Comparison of ENCODE assay signal across 1 cellular context in the genomic region with DNA sequence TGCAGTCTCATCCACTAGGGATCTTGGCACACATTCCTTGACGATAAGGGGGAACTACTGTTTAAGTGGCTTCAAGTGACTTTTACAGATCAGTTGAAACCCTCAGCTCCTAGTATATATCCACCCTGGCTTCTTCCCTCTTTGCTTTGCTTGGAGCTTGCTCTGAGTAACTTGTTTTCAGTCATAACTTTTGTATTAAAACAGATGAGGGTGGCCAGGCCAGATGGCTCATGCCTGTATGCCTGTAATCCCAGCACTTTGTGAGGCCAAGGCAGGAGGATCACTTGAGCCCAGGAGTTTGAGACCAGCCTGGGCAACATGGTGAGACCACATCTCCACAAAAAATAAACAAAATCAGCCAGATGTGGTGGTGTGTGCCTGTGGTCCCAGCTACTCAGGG.
TF ChIP-seq lines count a peak whose summit lies in the region.

No MANE protein-coding gene starts in this region.

TF ChIP-seq in WTC11, 78 proteins besides CTCF, POLR2A, EP300 and RAD21:
- TF ChIP-seq, protein P1, sequence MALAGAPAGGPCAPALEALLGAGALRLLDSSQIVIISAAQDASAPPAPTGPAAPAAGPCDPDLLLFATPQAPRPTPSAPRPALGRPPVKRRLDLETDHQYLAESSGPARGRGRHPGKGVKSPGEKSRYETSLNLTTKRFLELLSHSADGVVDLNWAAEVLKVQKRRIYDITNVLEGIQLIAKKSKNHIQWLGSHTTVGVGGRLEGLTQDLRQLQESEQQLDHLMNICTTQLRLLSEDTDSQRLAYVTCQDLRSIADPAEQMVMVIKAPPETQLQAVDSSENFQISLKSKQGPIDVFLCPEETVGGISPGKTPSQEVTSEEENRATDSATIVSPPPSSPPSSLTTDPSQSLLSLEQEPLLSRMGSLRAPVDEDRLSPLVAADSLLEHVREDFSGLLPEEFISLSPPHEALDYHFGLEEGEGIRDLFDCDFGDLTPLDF (CRISPR knock-in tag; IDR thresholded peaks at IDR 0.05) = no peak
- TF ChIP-seq HMGA2 (CRISPR knock-in tag; IDR thresholded peaks at IDR 0.05) (no peak), ATF1 (CRISPR knock-in tag; IDR thresholded peaks at IDR 0.05) (no peak), EMX1 (CRISPR knock-in tag; IDR thresholded peaks at IDR 0.05) (no peak), GRHL2 (CRISPR knock-in tag; IDR thresholded peaks at IDR 0.05; ENCODE audit: insufficient replicate concordance, severe bottlenecking) (no peak), ZNF121 (CRISPR knock-in tag; IDR thresholded peaks at IDR 0.05) (no peak), SOX15 (CRISPR knock-in tag; IDR thresholded peaks at IDR 0.05) (no peak), PRRX2 (CRISPR knock-in tag; IDR thresholded peaks at IDR 0.05) (no peak), NFYB (CRISPR knock-in tag; conservative IDR thresholded peaks at IDR 0.05; ENCODE audit: low read depth) (no peak)
- TF ChIP-seq, protein P2, sequence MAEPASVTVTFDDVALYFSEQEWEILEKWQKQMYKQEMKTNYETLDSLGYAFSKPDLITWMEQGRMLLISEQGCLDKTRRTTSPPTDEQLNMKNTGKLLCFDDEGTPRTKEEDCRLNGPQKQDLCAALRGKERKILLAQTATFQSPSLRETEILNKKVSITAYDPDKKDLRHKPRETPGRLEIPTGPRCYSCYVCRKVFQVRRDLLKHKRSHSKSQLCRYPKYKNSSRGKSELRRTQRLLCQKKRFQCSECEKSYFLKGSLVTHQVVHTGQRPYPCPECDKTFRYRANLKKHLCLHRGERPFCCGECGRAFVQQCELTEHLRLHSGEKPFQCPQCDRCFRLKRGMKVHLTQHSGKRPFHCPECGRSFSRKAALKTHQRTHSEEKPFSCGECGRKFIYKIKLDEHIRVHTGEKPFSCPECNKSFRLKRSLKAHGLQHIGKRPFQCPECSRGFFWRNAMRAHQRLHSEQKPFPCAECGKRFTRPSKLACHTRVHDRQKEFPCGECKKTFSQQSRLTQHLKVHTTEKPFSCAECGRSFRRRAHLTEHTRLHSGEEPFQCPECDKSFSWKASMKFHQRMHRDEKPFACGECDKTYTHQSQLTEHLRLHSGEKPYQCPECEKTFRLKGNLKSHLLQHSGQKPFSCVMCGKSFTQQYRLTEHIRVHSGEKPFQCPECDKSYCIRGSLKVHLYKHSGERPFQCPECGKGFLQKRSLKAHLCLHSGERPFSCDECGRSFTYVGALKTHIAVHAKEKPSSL (CRISPR knock-in tag; conservative IDR thresholded peaks at IDR 0.05) = no peak
- TF ChIP-seq, protein P3, sequence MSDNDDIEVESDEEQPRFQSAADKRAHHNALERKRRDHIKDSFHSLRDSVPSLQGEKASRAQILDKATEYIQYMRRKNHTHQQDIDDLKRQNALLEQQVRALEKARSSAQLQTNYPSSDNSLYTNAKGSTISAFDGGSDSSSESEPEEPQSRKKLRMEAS (CRISPR knock-in tag; IDR thresholded peaks at IDR 0.05) = no peak
- TF ChIP-seq, protein P4, sequence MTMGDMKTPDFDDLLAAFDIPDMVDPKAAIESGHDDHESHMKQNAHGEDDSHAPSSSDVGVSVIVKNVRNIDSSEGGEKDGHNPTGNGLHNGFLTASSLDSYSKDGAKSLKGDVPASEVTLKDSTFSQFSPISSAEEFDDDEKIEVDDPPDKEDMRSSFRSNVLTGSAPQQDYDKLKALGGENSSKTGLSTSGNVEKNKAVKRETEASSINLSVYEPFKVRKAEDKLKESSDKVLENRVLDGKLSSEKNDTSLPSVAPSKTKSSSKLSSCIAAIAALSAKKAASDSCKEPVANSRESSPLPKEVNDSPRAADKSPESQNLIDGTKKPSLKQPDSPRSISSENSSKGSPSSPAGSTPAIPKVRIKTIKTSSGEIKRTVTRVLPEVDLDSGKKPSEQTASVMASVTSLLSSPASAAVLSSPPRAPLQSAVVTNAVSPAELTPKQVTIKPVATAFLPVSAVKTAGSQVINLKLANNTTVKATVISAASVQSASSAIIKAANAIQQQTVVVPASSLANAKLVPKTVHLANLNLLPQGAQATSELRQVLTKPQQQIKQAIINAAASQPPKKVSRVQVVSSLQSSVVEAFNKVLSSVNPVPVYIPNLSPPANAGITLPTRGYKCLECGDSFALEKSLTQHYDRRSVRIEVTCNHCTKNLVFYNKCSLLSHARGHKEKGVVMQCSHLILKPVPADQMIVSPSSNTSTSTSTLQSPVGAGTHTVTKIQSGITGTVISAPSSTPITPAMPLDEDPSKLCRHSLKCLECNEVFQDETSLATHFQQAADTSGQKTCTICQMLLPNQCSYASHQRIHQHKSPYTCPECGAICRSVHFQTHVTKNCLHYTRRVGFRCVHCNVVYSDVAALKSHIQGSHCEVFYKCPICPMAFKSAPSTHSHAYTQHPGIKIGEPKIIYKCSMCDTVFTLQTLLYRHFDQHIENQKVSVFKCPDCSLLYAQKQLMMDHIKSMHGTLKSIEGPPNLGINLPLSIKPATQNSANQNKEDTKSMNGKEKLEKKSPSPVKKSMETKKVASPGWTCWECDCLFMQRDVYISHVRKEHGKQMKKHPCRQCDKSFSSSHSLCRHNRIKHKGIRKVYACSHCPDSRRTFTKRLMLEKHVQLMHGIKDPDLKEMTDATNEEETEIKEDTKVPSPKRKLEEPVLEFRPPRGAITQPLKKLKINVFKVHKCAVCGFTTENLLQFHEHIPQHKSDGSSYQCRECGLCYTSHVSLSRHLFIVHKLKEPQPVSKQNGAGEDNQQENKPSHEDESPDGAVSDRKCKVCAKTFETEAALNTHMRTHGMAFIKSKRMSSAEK (CRISPR knock-in tag; IDR thresholded peaks at IDR 0.05; ENCODE audit: borderline replicate concordance) = no peak
- TF ChIP-seq, protein P5, sequence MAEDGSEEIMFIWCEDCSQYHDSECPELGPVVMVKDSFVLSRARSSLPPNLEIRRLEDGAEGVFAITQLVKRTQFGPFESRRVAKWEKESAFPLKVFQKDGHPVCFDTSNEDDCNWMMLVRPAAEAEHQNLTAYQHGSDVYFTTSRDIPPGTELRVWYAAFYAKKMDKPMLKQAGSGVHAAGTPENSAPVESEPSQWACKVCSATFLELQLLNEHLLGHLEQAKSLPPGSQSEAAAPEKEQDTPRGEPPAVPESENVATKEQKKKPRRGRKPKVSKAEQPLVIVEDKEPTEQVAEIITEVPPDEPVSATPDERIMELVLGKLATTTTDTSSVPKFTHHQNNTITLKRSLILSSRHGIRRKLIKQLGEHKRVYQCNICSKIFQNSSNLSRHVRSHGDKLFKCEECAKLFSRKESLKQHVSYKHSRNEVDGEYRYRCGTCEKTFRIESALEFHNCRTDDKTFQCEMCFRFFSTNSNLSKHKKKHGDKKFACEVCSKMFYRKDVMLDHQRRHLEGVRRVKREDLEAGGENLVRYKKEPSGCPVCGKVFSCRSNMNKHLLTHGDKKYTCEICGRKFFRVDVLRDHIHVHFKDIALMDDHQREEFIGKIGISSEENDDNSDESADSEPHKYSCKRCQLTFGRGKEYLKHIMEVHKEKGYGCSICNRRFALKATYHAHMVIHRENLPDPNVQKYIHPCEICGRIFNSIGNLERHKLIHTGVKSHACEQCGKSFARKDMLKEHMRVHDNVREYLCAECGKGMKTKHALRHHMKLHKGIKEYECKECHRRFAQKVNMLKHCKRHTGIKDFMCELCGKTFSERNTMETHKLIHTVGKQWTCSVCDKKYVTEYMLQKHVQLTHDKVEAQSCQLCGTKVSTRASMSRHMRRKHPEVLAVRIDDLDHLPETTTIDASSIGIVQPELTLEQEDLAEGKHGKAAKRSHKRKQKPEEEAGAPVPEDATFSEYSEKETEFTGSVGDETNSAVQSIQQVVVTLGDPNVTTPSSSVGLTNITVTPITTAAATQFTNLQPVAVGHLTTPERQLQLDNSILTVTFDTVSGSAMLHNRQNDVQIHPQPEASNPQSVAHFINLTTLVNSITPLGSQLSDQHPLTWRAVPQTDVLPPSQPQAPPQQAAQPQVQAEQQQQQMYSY (CRISPR knock-in tag; IDR thresholded peaks at IDR 0.05) = no peak
